8 cellular contexts compared by ENCODE assay signal in the genomic region with DNA sequence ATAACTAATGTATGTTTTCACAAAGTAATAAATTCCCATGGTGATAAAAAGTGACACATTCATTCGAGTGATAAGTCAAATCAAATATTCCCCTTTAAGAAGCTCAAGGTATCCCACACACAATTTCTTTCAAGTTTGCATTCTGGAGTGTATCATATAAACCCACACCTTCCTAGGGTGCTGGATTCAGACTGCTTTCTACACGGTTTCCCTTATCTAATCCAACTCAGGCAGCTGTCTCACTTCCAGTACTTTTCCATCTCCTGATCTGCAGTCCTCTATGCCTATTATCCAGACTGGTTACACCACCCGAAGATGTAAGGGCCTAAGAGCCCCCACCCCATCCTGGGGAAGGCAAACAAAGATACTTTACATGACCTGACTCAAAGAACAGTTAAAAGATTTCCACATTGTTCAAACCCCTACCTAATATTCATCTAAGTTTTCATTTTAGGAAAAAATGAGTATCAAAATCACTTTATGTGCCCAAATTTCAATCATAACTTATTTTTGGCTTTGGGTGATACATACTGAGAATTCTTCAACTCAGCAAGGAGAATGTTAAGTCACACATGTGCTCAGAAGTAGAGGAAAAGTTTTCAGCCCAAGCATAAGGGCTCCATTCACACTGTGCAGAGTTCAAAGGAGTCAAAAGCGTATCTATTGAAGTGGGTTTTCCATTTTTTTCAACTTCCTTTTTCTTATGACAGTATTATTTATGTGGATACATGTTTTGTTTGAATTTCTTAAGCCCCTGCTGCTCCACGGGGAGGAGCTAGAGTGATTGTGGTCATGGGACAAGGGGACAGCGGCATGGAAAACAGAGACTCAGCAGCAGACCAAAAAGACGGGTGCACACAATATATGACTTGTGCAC. TPM values are rescaled to one million over a fixed set of nuclear protein-coding genes. Genes with fewer than 3 reads are reported as not detected.
A peak's percentile ranks its signal among the peaks of the same experiment; 100 is the strongest.
DNase-seq lines count a peak whose midpoint lies in the region; ATAC-seq, FAIRE-seq and TF ChIP-seq lines count a peak whose summit lies in the region.

No MANE protein-coding gene starts in this region.

- no peak for DNase-seq in activated CD4-positive, CD25-positive, alpha-beta regulatory T cell (lab: John Stamatoyannopoulos, UW)
- DNase-seq in ascending aorta (ENCODE audit: low spot score in 2 of 2) (no peak), HepG2 (ENCODE audit: low spot score) (peak; percentile 89), NCI-H1436 treated with DMSO at 0.1 percent for 48 hours (lab: John Stamatoyannopoulos, UW) (no peak)

- peak in 1 of 2 experiments; percentile 76; a peak in 2 of 4 replicates for TF ChIP-seq POLR2A in HepG2 (IDR thresholded peaks at IDR 0.05; ENCODE audit: insufficient read depth in 1 of 2, low read depth in 2 of 2, low read length in 2 of 2)

- no peaks in the 10 kb centered on the region for H3K36me3 ChIP-seq in OCI-LY1 (ENCODE audit: insufficient read depth, low read length)
- no peaks in the 10 kb centered on the region for H3K36me3 ChIP-seq in ascending aorta
- H3K36me3 ChIP-seq in HepG2 (replicated peaks in 1 of 2; ENCODE audit: control insufficient read depth in 1 of 2, insufficient read depth in 2 of 2, low read length in 2 of 2), result peaks cover 0 to 11% of the 10 kb centered on the region in 2 experiments; a peak in 3 of 5 replicates

- peaks cover 40% of the 10 kb centered on the region for H3K4me1 ChIP-seq in OCI-LY1 (ENCODE audit: insufficient read depth, low read length, severe bottlenecking)
- H3K4me1 ChIP-seq in ascending aorta, result peaks cover 34 to 68% of the 10 kb centered on the region in 2 donors
- peaks cover 71% of the 10 kb centered on the region for H3K4me1 ChIP-seq in HepG2 (ENCODE audit: insufficient read depth, low read length)

- peak overlapping the region; percentile 73 for H3K4me3 Mint-ChIP-seq in stimulated activated naive CD8-positive, alpha-beta T cell treated with anti-CD3 and anti-CD28 coated beads, Interleukin-15, Interleukin-2, amounts not matched to agents 100 ng/mL and 50 ng/mL, for 24 hours

- H3K4me3 ChIP-seq in OCI-LY1 (ENCODE audit: low read depth, low read length, poor library complexity, severe bottlenecking) (no peak overlapping the region), ascending aorta (peak overlapping the region; percentile 8 to 33), HepG2 (replicated peaks in 1 of 3; ENCODE audit: insufficient read depth in 1 of 3, low read depth in 2 of 3, low read length in 3 of 3) (peak overlapping the region; percentile 3 to 45 (median 43); a peak in 4 of 6 replicates)

- no peaks in the 10 kb centered on the region for H4K20me1 ChIP-seq in OCI-LY1 (ENCODE audit: insufficient read depth, low read length)
- H4K20me1 ChIP-seq in HepG2 (ENCODE audit: insufficient read depth, low read length), result no peaks in the 10 kb centered on the region; the same call in 1 of the 2 replicates

- H3K9me3 Mint-ChIP-seq in stimulated activated naive CD8-positive, alpha-beta T cell treated with anti-CD3 and anti-CD28 coated beads, Interleukin-15, Interleukin-2, amounts not matched to agents 100 ng/mL and 50 ng/mL, for 24 hours, result no peaks in the 10 kb centered on the region

- CTCF ChIA-PET in HepG2 (lab: Yijun Ruan, JAX; ENCODE audit: low intra/inter-chr PET ratio, low total read pairs), result interaction anchor here (1.5 kb wide), 1 partner anchor 114 kb away, joined by 4 read pairs; no protein-coding TSS in a partner anchor

- no peaks in the 10 kb centered on the region for H3K36me3 Mint-ChIP-seq in stimulated activated naive CD8-positive, alpha-beta T cell treated with anti-CD3 and anti-CD28 coated beads, Interleukin-15, Interleukin-2, amounts not matched to agents 100 ng/mL and 50 ng/mL, for 24 hours (ENCODE audit: low read depth)

- peaks cover 77% of the 10 kb centered on the region for H3K4me1 Mint-ChIP-seq in stimulated activated naive CD8-positive, alpha-beta T cell treated with anti-CD3 and anti-CD28 coated beads, Interleukin-15, Interleukin-2, amounts not matched to agents 100 ng/mL and 50 ng/mL, for 24 hours (ENCODE audit: low read depth)

- no peaks in the 10 kb centered on the region for H3K9me2 ChIP-seq in OCI-LY1 (ENCODE audit: low read depth, low read length)

- no TSS peak for BruUV-seq in HepG2 (replicated peaks; lab: Mats Ljungman, UMichigan)

- H3K4me2 ChIP-seq in OCI-LY1 (ENCODE audit: low read length) (peak overlapping the region; percentile 27; the same call in 1 of the 2 replicates), HepG2 (ENCODE audit: low read depth, low read length) (peak overlapping the region; percentile 83)

- TF ChIP-seq EP300 in HepG2 (IDR thresholded peaks at IDR 0.05; ENCODE audit: low read depth in 2 of 2, low read length in 2 of 2) (peak in 1 of 2 experiments; percentile 68; a peak in 2 of 4 replicates), HepG2 (CRISPR knock-in tag; IDR thresholded peaks at IDR 0.05; ENCODE audit: borderline replicate concordance) (no peak; the same call in 1 of the 2 replicates)

- H3K27ac ChIP-seq in OCI-LY1 (ENCODE audit: low read depth, low read length, poor library complexity, severe bottlenecking), result peak overlapping the region; percentile 81
- peak overlapping the region; percentile 95 to 97 for H3K27ac ChIP-seq in ascending aorta
- H3K27ac ChIP-seq in HepG2 (ENCODE audit: extremely low read length, insufficient read depth, low read length), result peak overlapping the region; percentile 86

- no peaks in the 10 kb centered on the region for H3F3A ChIP-seq in OCI-LY1 (ENCODE audit: insufficient read depth, low read length)

- H3K27ac Mint-ChIP-seq in stimulated activated naive CD8-positive, alpha-beta T cell treated with anti-CD3 and anti-CD28 coated beads, Interleukin-15, Interleukin-2, amounts not matched to agents 100 ng/mL and 50 ng/mL, for 24 hours, result peak overlapping the region; percentile 99

- WGBS in HepG2 (ENCODE audit: low lambda C conversion rate), result 12% methylated on average over 7 of the region's 7 CpGs

- in situ Hi-C loops in HepG2 (cut with HindIII; ENCODE audit: extremely low pct_ligation_motif_present, low pct_unique_long_range_greater_than_20kb), result no loop called here

- intact Hi-C loops in ascending aorta (cut with DNase I) (loop anchor here (5.0 kb wide), 1 partner anchor 148 kb away; no protein-coding TSS in a partner anchor), HepG2 (cut with micrococcal nuclease; ENCODE audit: unreplicated experiment) (loop anchor here (2.0 to 5.0 kb wide), 3 partner anchors 25 to 83 kb away; no protein-coding TSS in a partner anchor)

- no peaks in the 10 kb centered on the region for H3K79me2 ChIP-seq in OCI-LY1 (ENCODE audit: insufficient read depth, low read length)
- H3K79me2 ChIP-seq in HepG2 (ENCODE audit: insufficient read depth, low read length), result peaks cover 84% of the 10 kb centered on the region

- H3K9ac ChIP-seq in OCI-LY1 (ENCODE audit: low read length) (peak overlapping the region; percentile 12; the same call in 1 of the 2 replicates), HepG2 (ENCODE audit: insufficient read depth, low read depth, low read length) (peak overlapping the region; percentile 78)

- H3K9me3 ChIP-seq in OCI-LY1 (ENCODE audit: low read length) (no peaks in the 10 kb centered on the region), ascending aorta (no peaks in the 10 kb centered on the region), HepG2 (ENCODE audit: low read length) (no peaks in the 10 kb centered on the region)

- peak; percentile 60 to 63 for ATAC-seq in activated CD4-positive, CD25-positive, alpha-beta regulatory T cell treated with anti-CD3 and anti-CD28 coated beads, Interleukin-2, amount 50 U/mL, for 24 hours
- ATAC-seq in HepG2, result peak; percentile 49
- ATAC-seq in HG03520 (IDR thresholded peaks at IDR 0.05; ENCODE audit: unreplicated experiment), result no peak

- FAIRE-seq in HepG2 (lab: Jason Lieb, UNC), result peak; percentile 72

- H3K27me3 ChIP-seq in OCI-LY1 (ENCODE audit: insufficient read depth, low read length) (no peaks in the 10 kb centered on the region), ascending aorta (no peaks in the 10 kb centered on the region), HepG2 (ENCODE audit: control insufficient read depth in 1 of 2, insufficient read depth in 2 of 2, low read length in 2 of 2) (no peaks in the 10 kb centered on the region)

- H2AFZ ChIP-seq in OCI-LY1 (ENCODE audit: low read length) (no peak overlapping the region), HepG2 (ENCODE audit: low read length) (no peak overlapping the region)

- H3K27me3 Mint-ChIP-seq in stimulated activated naive CD8-positive, alpha-beta T cell treated with anti-CD3 and anti-CD28 coated beads, Interleukin-15, Interleukin-2, amounts not matched to agents 100 ng/mL and 50 ng/mL, for 24 hours, result no peaks in the 10 kb centered on the region

- POLR2A ChIA-PET in HepG2 (lab: Yijun Ruan, JAX), result interaction anchor here (0.6 to 2.5 kb wide), 8 partner anchors 9 to 45 kb away, joined by 3 to 12 read pairs (median 4); no protein-coding TSS in a partner anchor

- no peak for TF ChIP-seq RAD21 in HepG2 (CRISPR knock-in tag; IDR thresholded peaks at IDR 0.05)

- 0 out of 2 replicates have a peak, but pooled peaks have one; percentile 8 for TF ChIP-seq CTCF in OCI-LY1 (IDR thresholded peaks at IDR 0.05; ENCODE audit: low read length)
- peak in 1 of 3 experiments; percentile 9 for TF ChIP-seq CTCF in ascending aorta (IDR thresholded peaks at IDR 0.05)
- TF ChIP-seq CTCF in HepG2 (CRISPR knock-in tag; IDR thresholded peaks at IDR 0.05), result peak; percentile 62

RNA-seq across cellular contexts. Expression of a gene that starts 41.8 kb away (rescaled TPM):
- 106 TPM for total RNA-seq in ascending aorta
- 73.7 and 128 TPM in 2 replicates for total RNA-seq in HepG2 (2016; rRNA removed; fragmentation: Illumina TruSeq; extraction: Trizol)
- 21.0 and 28.0 TPM in 2 replicates for total RNA-seq in HepG2 (2016; cell fraction: cytosol; rRNA removed; fragmentation: Illumina TruSeq; extraction: Trizol; ENCODE audit: low read depth)
- 70.7 and 135 TPM in 2 replicates for total RNA-seq in HepG2 (2016; cell fraction: insoluble cytoplasmic fraction; rRNA removed; fragmentation: Illumina TruSeq; extraction: Trizol)
- total RNA-seq in HepG2 (2016; cell fraction: membrane; rRNA removed; fragmentation: Illumina TruSeq; extraction: Trizol), result 29.9 and 30.4 TPM in 2 replicates
- 66.4 and 67.4 TPM in 2 replicates for total RNA-seq in HepG2 (2016; cell fraction: nucleus; rRNA removed; fragmentation: Illumina TruSeq; extraction: Trizol)
- polyA plus RNA-seq in HepG2 (2011; rRNA removed), result 116 and 131 TPM in 2 replicates
- polyA plus RNA-seq in HepG2 (2011; cell fraction: cytosol; rRNA removed), result 95.2 and 104 TPM in 2 replicates
- polyA plus RNA-seq in HepG2 (2011; cell fraction: nucleus; rRNA removed), result 66.8 and 86.4 TPM in 2 replicates
- 68.8 and 74.2 TPM in 2 replicates for polyA plus RNA-seq in HepG2 (2012)
- polyA plus RNA-seq in HepG2 (2016; cell fraction: cytosol; fragmentation: Illumina TruSeq; extraction: Trizol; ENCODE audit: low read depth), result 5.3 and 6.6 TPM in 2 replicates
- polyA plus RNA-seq in HepG2 (2016; cell fraction: insoluble cytoplasmic fraction; fragmentation: Illumina TruSeq; extraction: Trizol; ENCODE audit: low read depth), result 202 and 219 TPM in 2 replicates
- 17.3 and 18.7 TPM in 2 replicates for polyA plus RNA-seq in HepG2 (2016; cell fraction: membrane; fragmentation: Illumina TruSeq; extraction: Trizol; ENCODE audit: low read depth)
- polyA plus RNA-seq in HepG2 (2016; cell fraction: nucleus; fragmentation: Illumina TruSeq; extraction: Trizol; ENCODE audit: insufficient read depth, low read depth), result 93.1 and 94.0 TPM in 2 replicates
- 321 and 493 TPM in 2 replicates for polyA minus RNA-seq in HepG2 (2011; rRNA and poly(A)+ RNA removed; ENCODE audit: low replicate concordance)
- polyA minus RNA-seq in HepG2 (2011; cell fraction: cytosol; rRNA and poly(A)+ RNA removed), result 108 and 148 TPM in 2 replicates
- 132 and 144 TPM in 2 replicates for polyA minus RNA-seq in HepG2 (2011; cell fraction: nucleus; rRNA and poly(A)+ RNA removed)

RNA-seq across cellular contexts. Expression of a gene that starts 55.9 kb away (rescaled TPM):
- total RNA-seq in ascending aorta, result 2.6 TPM
- not detected in 2 replicates for total RNA-seq in HepG2 (2016; rRNA removed; fragmentation: Illumina TruSeq; extraction: Trizol)
- not detected in 2 replicates for total RNA-seq in HepG2 (2016; cell fraction: cytosol; rRNA removed; fragmentation: Illumina TruSeq; extraction: Trizol; ENCODE audit: low read depth)
- total RNA-seq in HepG2 (2016; cell fraction: insoluble cytoplasmic fraction; rRNA removed; fragmentation: Illumina TruSeq; extraction: Trizol), result not detected in 2 replicates
- not detected in 2 replicates for total RNA-seq in HepG2 (2016; cell fraction: membrane; rRNA removed; fragmentation: Illumina TruSeq; extraction: Trizol)
- not detected in 2 replicates for total RNA-seq in HepG2 (2016; cell fraction: nucleus; rRNA removed; fragmentation: Illumina TruSeq; extraction: Trizol)
- 0.07 and 0.12 TPM in 2 replicates for polyA plus RNA-seq in HepG2 (2011; rRNA removed)
- 0.07 and 0.08 TPM in 2 replicates for polyA plus RNA-seq in HepG2 (2011; cell fraction: cytosol; rRNA removed)
- polyA plus RNA-seq in HepG2 (2011; cell fraction: nucleus; rRNA removed), result 0.14 and 0.16 TPM in 2 replicates
- polyA plus RNA-seq in HepG2 (2012), result not detected in 2 replicates
- polyA plus RNA-seq in HepG2 (2016; cell fraction: cytosol; fragmentation: Illumina TruSeq; extraction: Trizol; ENCODE audit: low read depth), result not detected in 2 replicates
- 0.10 TPM in 1 of 2 replicates, not detected in the other for polyA plus RNA-seq in HepG2 (2016; cell fraction: insoluble cytoplasmic fraction; fragmentation: Illumina TruSeq; extraction: Trizol; ENCODE audit: low read depth)
- not detected in 2 replicates for polyA plus RNA-seq in HepG2 (2016; cell fraction: membrane; fragmentation: Illumina TruSeq; extraction: Trizol; ENCODE audit: low read depth)
- not detected in 2 replicates for polyA plus RNA-seq in HepG2 (2016; cell fraction: nucleus; fragmentation: Illumina TruSeq; extraction: Trizol; ENCODE audit: insufficient read depth, low read depth)
- 0.26 and 2.7 TPM in 2 replicates for polyA minus RNA-seq in HepG2 (2011; rRNA and poly(A)+ RNA removed; ENCODE audit: low replicate concordance)
- polyA minus RNA-seq in HepG2 (2011; cell fraction: cytosol; rRNA and poly(A)+ RNA removed), result not detected in 2 replicates
- polyA minus RNA-seq in HepG2 (2011; cell fraction: nucleus; rRNA and poly(A)+ RNA removed), result not detected in 2 replicates
